In the genomic region with DNA sequence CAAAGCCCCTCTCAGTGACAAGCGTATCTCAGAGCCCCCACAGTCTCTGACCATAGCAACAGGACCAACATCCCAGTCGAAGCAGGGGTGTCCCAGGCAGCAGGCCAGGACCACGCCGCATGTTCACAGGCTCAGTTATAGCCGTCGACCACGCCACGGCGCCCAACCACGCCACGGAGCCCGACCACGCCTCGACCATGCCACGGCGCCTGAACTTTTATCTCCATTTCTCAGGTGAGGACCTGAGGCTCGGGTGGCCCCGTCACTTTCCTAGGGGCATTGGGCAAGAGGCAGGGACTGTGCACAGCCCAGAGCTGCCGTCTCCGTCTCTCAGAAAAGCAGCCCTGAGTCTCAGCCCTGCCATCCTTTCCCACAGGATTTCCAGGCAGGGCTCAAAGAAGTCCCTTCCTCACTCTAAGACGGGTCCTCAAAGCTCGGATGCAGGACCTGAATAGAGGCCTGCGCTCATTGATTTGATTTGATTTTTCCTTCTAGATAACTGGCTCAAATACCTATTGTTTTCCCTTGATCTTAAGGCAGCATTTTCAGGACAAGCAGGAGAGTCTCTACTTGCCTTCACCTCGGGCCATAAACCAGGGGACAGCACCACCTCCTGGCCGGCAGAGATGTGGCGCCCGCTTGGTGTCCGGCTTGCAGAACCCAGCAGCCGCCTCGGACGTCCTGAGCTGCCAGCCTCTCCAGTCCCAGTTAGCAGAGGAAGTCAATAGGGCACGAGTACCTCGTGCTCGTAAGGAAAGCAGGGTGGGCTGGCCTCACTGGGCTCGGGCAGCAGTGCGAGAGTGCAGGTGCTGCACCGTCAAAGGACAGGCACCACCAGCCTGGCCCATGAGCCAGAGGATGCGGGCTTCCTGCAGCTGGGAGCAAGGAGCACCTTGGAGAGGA, we compare ENCODE assay signal across 8 cellular contexts. TPM values are rescaled to one million over a fixed set of nuclear protein-coding genes. Genes with fewer than 3 reads are reported as not detected.
DNase-seq lines count a peak whose midpoint lies in the region; ATAC-seq lines count a peak whose summit lies in the region.

No MANE protein-coding gene starts in this region.

- H3K4me1 Mint-ChIP-seq in activated CD4-positive, alpha-beta T cell treated with anti-CD3 and anti-CD28 coated beads, Interleukin-2, amount 10 ng/mL, durations not matched to agents 24 days and 14 days, result peaks cover 11% of the 10 kb centered on the region

- no peaks in the 10 kb centered on the region for H3K27me3 Mint-ChIP-seq in activated CD4-positive, alpha-beta T cell treated with anti-CD3 and anti-CD28 coated beads, Interleukin-2, amount 10 ng/mL, durations not matched to agents 24 days and 14 days

- no peak for ATAC-seq in GM21737 (IDR thresholded peaks at IDR 0.05; ENCODE audit: unreplicated experiment)

- no peaks in the 10 kb centered on the region for H3K9me3 Mint-ChIP-seq in activated CD4-positive, alpha-beta T cell treated with anti-CD3 and anti-CD28 coated beads, Interleukin-2, amount 10 ng/mL, durations not matched to agents 24 days and 14 days

- H3K27ac Mint-ChIP-seq in activated CD4-positive, alpha-beta T cell treated with anti-CD3 and anti-CD28 coated beads, Interleukin-2, amount 10 ng/mL, durations not matched to agents 24 days and 14 days, result no peak overlapping the region

- intact Hi-C loops in activated CD4-positive, alpha-beta T cell treated with anti-CD3 and anti-CD28 coated beads, Interleukin-2, amount 10 ng/mL, durations not matched to agents 24 days and 14 days (cut with micrococcal nuclease), result loop anchor here (1.0 to 5.0 kb wide), 2 partner anchors 75 to 716 kb away; no protein-coding TSS in a partner anchor

- H3K36me3 Mint-ChIP-seq in activated CD4-positive, alpha-beta T cell treated with anti-CD3 and anti-CD28 coated beads, Interleukin-2, amount 10 ng/mL, durations not matched to agents 24 days and 14 days (ENCODE audit: low read depth), result no peaks in the 10 kb centered on the region

- DNase-seq in A172 (ENCODE audit: low spot score) (peak; percentile 67), GM03348 (ENCODE audit: low spot score) (peak; percentile 94), NCI-H1092 treated with DMSO at 0.1 percent for 48 hours (lab: John Stamatoyannopoulos, UW) (peak; percentile 62), epidermal melanocyte (ENCODE audit: insufficient read length, low spot score) (peak; percentile 98), middle frontal gyrus (ENCODE audit: extremely low spot score, low spot score) (peak; percentile 23), stromal cell of bone marrow (ENCODE audit: low read depth) (peak; percentile 61)
- peak; percentile 86 for DNase-seq in activated CD4-positive, alpha-beta T cell treated with anti-CD3 and anti-CD28 coated beads, Interleukin-2, amount 10 ng/mL, durations not matched to agents 24 days and 14 days

- H3K4me3 Mint-ChIP-seq in activated CD4-positive, alpha-beta T cell treated with anti-CD3 and anti-CD28 coated beads, Interleukin-2, amount 10 ng/mL, durations not matched to agents 24 days and 14 days, result no peak overlapping the region

RNA-seq across cellular contexts. Expression of a gene that starts 38.8 kb away (rescaled TPM):
- total RNA-seq in A172 (2014; rRNA removed; shearing (Covaris generic)), result 18.0 and 22.8 TPM in 2 replicates
- 10.9 and 11.1 TPM in 2 replicates for total RNA-seq in activated CD4-positive, alpha-beta T cell treated with anti-CD3 and anti-CD28 coated beads, Interleukin-2, amount 10 ng/mL, durations not matched to agents 24 days and 14 days

Comparison
In these comparisons a context has a peak if more than half of its experiments do, and no peak if none do; other contexts are left out.
1. DNase-seq: peak in every context shown above with its lines; median percentile 98 in epidermal melanocyte; 94 in GM03348; 86 in activated CD4-positive, alpha-beta T cell treated with anti-CD3 and anti-CD28 coated beads, Interleukin-2, amount 10 ng/mL, durations not matched to agents 24 days and 14 days; 67 in A172; 62 in NCI-H1092 treated with DMSO at 0.1 percent for 48 hours; 61 in stromal cell of bone marrow; 23 in middle frontal gyrus.